ENCODE assay signal across 10 cellular contexts in the genomic region with DNA sequence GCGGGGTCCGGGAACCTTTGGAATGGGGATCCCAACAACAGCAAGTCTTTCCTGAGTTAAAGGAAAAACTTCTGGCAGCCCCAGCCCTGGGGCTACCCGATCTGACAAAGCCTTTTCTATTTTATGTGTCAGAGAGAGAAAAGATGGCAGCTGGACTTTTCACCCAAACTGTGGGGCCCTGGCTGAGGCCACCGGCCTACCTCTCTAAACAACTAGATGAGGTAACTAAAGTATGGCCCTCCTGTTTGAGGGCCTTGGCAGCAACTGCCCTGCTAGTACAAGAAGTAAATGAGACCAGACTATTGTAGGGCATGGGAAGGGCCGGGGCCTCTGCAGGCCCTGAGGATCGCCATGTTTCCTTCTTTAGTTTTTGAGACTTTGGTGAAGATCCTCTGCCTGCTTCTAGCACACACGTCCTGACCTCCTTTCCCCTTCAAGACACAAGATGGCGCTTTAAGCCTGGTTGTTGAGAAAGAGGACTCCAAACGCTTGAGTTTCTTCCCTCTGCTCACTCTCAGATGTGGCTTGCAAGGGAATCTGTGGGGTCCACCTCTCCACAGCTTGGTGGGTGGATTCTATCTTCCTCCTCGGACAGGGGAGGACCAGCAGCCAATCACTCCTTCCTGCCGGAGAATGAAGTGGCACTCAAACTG. TPM values are rescaled to one million over a fixed set of nuclear protein-coding genes. Genes with fewer than 3 reads are reported as not detected.
DNase-seq lines count a peak whose midpoint lies in the region; ATAC-seq and TF ChIP-seq lines count a peak whose summit lies in the region.
"Had no signal": no experiment of that assay in that cellular context is flagged by ENCODE, and none has a peak within 500 bp of the region (broad histone marks: within the 10 kb centered on the region; RNA-seq: fewer than 3 reads in every experiment).

No MANE protein-coding gene starts in this region.

- H3K36me3 ChIP-seq in OCI-LY1 (ENCODE audit: insufficient read depth, low read length) (no peaks in the 10 kb centered on the region), left lung (no peaks in the 10 kb centered on the region), stomach (no peaks in the 10 kb centered on the region)

- no peak overlapping the region for H3K4me3 ChIP-seq in OCI-LY1 (ENCODE audit: low read depth, low read length, poor library complexity, severe bottlenecking)
- H3K4me3 ChIP-seq in cardiac fibroblast (replicated peaks in 1 of 2; ENCODE audit: low read depth in 2 of 2, low read length in 2 of 2), result no peak overlapping the region
- H3K4me3 ChIP-seq in left lung, result no peak overlapping the region
- no peak overlapping the region for H3K4me3 ChIP-seq in stomach

- no peak overlapping the region for H2AFZ ChIP-seq in OCI-LY1 (ENCODE audit: low read length)

- TF ChIP-seq EP300 in stomach (IDR thresholded peaks at IDR 0.05), result no peak

- no peaks in the 10 kb centered on the region for H3F3A ChIP-seq in OCI-LY1 (ENCODE audit: insufficient read depth, low read length)

- no peak overlapping the region for H3K9ac ChIP-seq in OCI-LY1 (ENCODE audit: low read length)

- TF ChIP-seq CTCF in OCI-LY1 (IDR thresholded peaks at IDR 0.05; ENCODE audit: low read length), result peak; percentile 44; the same call in 1 of the 2 replicates
- TF ChIP-seq CTCF in cardiac fibroblast (IDR thresholded peaks at IDR 0.05; ENCODE audit: low read depth, low read length), result peak; percentile 77
- TF ChIP-seq CTCF in left lung (IDR thresholded peaks at IDR 0.05), result peak; percentile 59 to 66
- TF ChIP-seq CTCF in stomach (IDR thresholded peaks at IDR 0.05), result peak in 5 of 7 experiments; percentile 37 to 72 (median 53)

- ATAC-seq in left lung (peak; percentile 52), GM21619 (IDR thresholded peaks at IDR 0.05; ENCODE audit: unreplicated experiment) (no peak)

- in situ Hi-C loops in KBM-7 (cut with MboI; ENCODE audit: low pct_unique_long_range_greater_than_20kb, low sequenced_read_pairs), result loop anchor here (10.0 kb wide), 1 partner anchor 252 kb away; no protein-coding TSS in a partner anchor

- no peak for TF ChIP-seq POLR2A in stomach (IDR thresholded peaks at IDR 0.05)

- H3K4me1 ChIP-seq in OCI-LY1 (ENCODE audit: insufficient read depth, low read length, severe bottlenecking) (no peaks in the 10 kb centered on the region), left lung (no peaks in the 10 kb centered on the region), stomach (no peaks in the 10 kb centered on the region)

- H3K9me2 ChIP-seq in OCI-LY1 (ENCODE audit: low read depth, low read length), result no peaks in the 10 kb centered on the region

- no peaks in the 10 kb centered on the region for H3K79me2 ChIP-seq in OCI-LY1 (ENCODE audit: insufficient read depth, low read length)

- no peaks in the 10 kb centered on the region for H3K27me3 ChIP-seq in OCI-LY1 (ENCODE audit: insufficient read depth, low read length)
- peaks cover 0 to 16% of the 10 kb centered on the region in 2 donors for H3K27me3 ChIP-seq in left lung
- peaks cover 0 to 25% (median 0%) of the 10 kb centered on the region in 3 donors for H3K27me3 ChIP-seq in stomach

- H3K27ac ChIP-seq in OCI-LY1 (ENCODE audit: low read depth, low read length, poor library complexity, severe bottlenecking), result no peak overlapping the region
- no peak overlapping the region for H3K27ac ChIP-seq in left lung
- no peak overlapping the region for H3K27ac ChIP-seq in stomach

- no peak overlapping the region for H3K4me2 ChIP-seq in OCI-LY1 (ENCODE audit: low read length)

- DNase-seq in NOMO-1 (lab: John Stamatoyannopoulos, UW; ENCODE audit: unreplicated experiment in 2 of 2), result peak; percentile 36 to 60
- no peak for DNase-seq in NOMO-1 treated with dmso at 0.1 percent for 144 hours (lab: John Stamatoyannopoulos, UW; ENCODE audit: unreplicated experiment)
- DNase-seq in KBM-7, result peak; percentile 69
- DNase-seq in cardiac fibroblast (ENCODE audit: low read depth in 2 of 2), result peak; percentile 87
- peak in 1 of 2 donors; percentile 48 for DNase-seq in left lung
- DNase-seq in stomach, result peak; percentile 51

- H4K20me1 ChIP-seq in OCI-LY1 (ENCODE audit: insufficient read depth, low read length), result no peaks in the 10 kb centered on the region

- 30 to 37% (median 36%) methylated on average over 11 of the region's 11 CpGs for WGBS in stomach, 5 donors

- intact Hi-C loops in left lung (cut with DNase I) (loop anchor here in 1 of 2 donors (5.0 to 10.0 kb wide), 3 partner anchors 132 to 304 kb away; no protein-coding TSS in a partner anchor), stomach (cut with DNase I; ENCODE audit: low total_unique reads) (loop anchor here (5.0 kb wide), 1 partner anchor 254 kb away; no protein-coding TSS in a partner anchor)

- no peaks in the 10 kb centered on the region for H3K9me3 ChIP-seq in OCI-LY1 (ENCODE audit: low read length)
- H3K9me3 ChIP-seq in left lung, result no peaks in the 10 kb centered on the region
- no peaks in the 10 kb centered on the region for H3K9me3 ChIP-seq in stomach

RNA-seq across cellular contexts. Expression of a gene that starts 18.5 kb away (rescaled TPM):
- total RNA-seq in left lung (under 1 TPM in 1 of 2 donors, not detected in 1; 0.09 TPM), stomach (not detected)
- polyA plus RNA-seq in stomach, result under 1 TPM in 1 of 3 donors, not detected in 2; 0.31 TPM
- total RNA-seq: activated naive CD4-positive, alpha-beta T cell treated with anti-CD3 and anti-CD28 coated beads, Interleukin-2, amount 50 U/mL, for 72 hours; CD8-positive, alpha-beta memory T cell had no signal
- polyA plus RNA-seq: CD8-positive, alpha-beta memory T cell had no signal
